ENCODE assay signal across 8 cellular contexts in the genomic region with DNA sequence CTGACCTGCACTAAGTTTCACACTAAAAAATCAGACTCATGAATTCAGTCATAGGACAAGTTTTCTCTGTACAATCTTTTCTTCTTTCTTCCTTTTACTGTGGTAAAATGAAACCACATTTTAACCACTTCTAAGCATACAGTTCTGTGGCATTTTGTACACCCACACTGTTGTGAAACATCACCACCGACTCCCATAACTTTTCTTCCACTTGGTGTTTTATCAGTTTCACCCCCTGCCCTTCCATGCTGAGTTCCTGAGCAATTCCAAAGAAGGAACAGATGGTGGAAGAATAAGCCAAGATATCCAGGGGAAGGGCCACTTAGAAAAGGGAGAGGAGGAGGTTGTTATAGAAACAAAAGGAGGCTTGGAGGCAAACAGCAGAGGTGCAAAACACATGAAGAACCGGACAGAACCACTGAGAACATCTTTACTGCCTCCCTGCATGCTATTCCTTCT. TPM values are rescaled to one million over a fixed set of nuclear protein-coding genes. Genes with fewer than 3 reads are reported as not detected.
DNase-seq lines count a peak whose midpoint lies in the region; ATAC-seq and TF ChIP-seq lines count a peak whose summit lies in the region.

No MANE protein-coding gene starts in this region.

- POLR2A ChIA-PET in OCI-LY7 (lab: Charles Lee) = interaction anchor here (0.6 to 1.3 kb wide), 2 partner anchors 8 to 31 kb away, joined by 3 to 5 read pairs; no protein-coding TSS in a partner anchor

- H4K20me1 ChIP-seq in OCI-LY7 (ENCODE audit: insufficient read depth, low read length) = no peaks in the 10 kb centered on the region

- H3K27ac Mint-ChIP-seq in activated naive CD4-positive, alpha-beta T cell treated with anti-CD3 and anti-CD28 coated beads, Interleukin-2, amount 10 ng/mL, durations not matched to agents 7 days and 5 days = peak overlapping the region; percentile 43
- H3K27ac Mint-ChIP-seq in activated naive CD4-positive, alpha-beta T cell treated with anti-CD3 and anti-CD28 coated beads for 36 hours = no peak overlapping the region

- no peaks in the 10 kb centered on the region for H3K9me2 ChIP-seq in OCI-LY7 (ENCODE audit: insufficient read depth, low read length)

- H3K27me3 Mint-ChIP-seq in activated naive CD4-positive, alpha-beta T cell treated with anti-CD3 and anti-CD28 coated beads, Interleukin-2, amount 10 ng/mL, durations not matched to agents 7 days and 5 days = peaks cover 11% of the 10 kb centered on the region
- H3K27me3 Mint-ChIP-seq in activated naive CD4-positive, alpha-beta T cell treated with anti-CD3 and anti-CD28 coated beads for 36 hours (ENCODE audit: low read depth) = no peaks in the 10 kb centered on the region

- H3K79me2 ChIP-seq in OCI-LY7 (ENCODE audit: insufficient read depth, low read depth, low read length) = no peaks in the 10 kb centered on the region

- H3K36me3 Mint-ChIP-seq in activated naive CD4-positive, alpha-beta T cell treated with anti-CD3 and anti-CD28 coated beads, Interleukin-2, amount 10 ng/mL, durations not matched to agents 7 days and 5 days = peaks cover 56% of the 10 kb centered on the region
- H3K36me3 Mint-ChIP-seq in activated naive CD4-positive, alpha-beta T cell treated with anti-CD3 and anti-CD28 coated beads for 36 hours (ENCODE audit: low read depth) = peaks cover 56% of the 10 kb centered on the region

- CTCF ChIA-PET in activated naive CD4-positive, alpha-beta T cell treated with anti-CD3 and anti-CD28 coated beads, Interleukin-2, amount 10 ng/mL, durations not matched to agents 7 days and 5 days (lab: Charles Lee) = no interaction called here
- CTCF ChIA-PET in activated naive CD4-positive, alpha-beta T cell treated with anti-CD3 and anti-CD28 coated beads for 36 hours (lab: Charles Lee) = interaction anchor here (0.9 to 1.4 kb wide), 3 partner anchors 9 to 31 kb away, joined by 3 to 10 read pairs (median 5); no protein-coding TSS in a partner anchor
- CTCF ChIA-PET in OCI-LY7 (lab: Charles Lee; ENCODE audit: unreplicated experiment) = no interaction called here

- intact Hi-C loops in activated naive CD4-positive, alpha-beta T cell treated with anti-CD3 and anti-CD28 coated beads for 36 hours (cut with micrococcal nuclease) = no loop called here
- intact Hi-C loops in OCI-LY7 (cut with micrococcal nuclease; ENCODE audit: unreplicated experiment) = no loop called here

- DNase-seq in activated naive CD4-positive, alpha-beta T cell treated with anti-CD3 and anti-CD28 coated beads, Interleukin-2, amount 10 ng/mL, durations not matched to agents 7 days and 5 days = peak; percentile 27
- DNase-seq in activated naive CD4-positive, alpha-beta T cell treated with anti-CD3 and anti-CD28 coated beads for 36 hours = no peak
- DNase-seq in NOMO-1 treated with DMSO at 0.1 percent for 48 hours (lab: John Stamatoyannopoulos, UW; ENCODE audit: unreplicated experiment) = peak; percentile 42
- peak; percentile 50 for DNase-seq in kidney epithelial cell (ENCODE audit: low read depth)
- no peak for DNase-seq in NCI-H146 (lab: John Stamatoyannopoulos, UW)
- no peak for DNase-seq in cerebellum (ENCODE audit: low spot score)
- no peak for DNase-seq in OCI-LY7 (ENCODE audit: low spot score)

- no peak overlapping the region for H3K4me2 ChIP-seq in OCI-LY7 (ENCODE audit: low read length)

- H3K4me1 ChIP-seq in OCI-LY7 (ENCODE audit: insufficient read depth, low read length, poor library complexity, severe bottlenecking) = peaks cover 1% of the 10 kb centered on the region

- H3K4me1 Mint-ChIP-seq in activated naive CD4-positive, alpha-beta T cell treated with anti-CD3 and anti-CD28 coated beads, Interleukin-2, amount 10 ng/mL, durations not matched to agents 7 days and 5 days = peaks cover 17% of the 10 kb centered on the region
- peaks cover 22% of the 10 kb centered on the region for H3K4me1 Mint-ChIP-seq in activated naive CD4-positive, alpha-beta T cell treated with anti-CD3 and anti-CD28 coated beads for 36 hours (ENCODE audit: low read depth)

- H3K9me3 ChIP-seq in OCI-LY7 (ENCODE audit: low read length) = no peaks in the 10 kb centered on the region

- H3K9me3 Mint-ChIP-seq in activated naive CD4-positive, alpha-beta T cell treated with anti-CD3 and anti-CD28 coated beads, Interleukin-2, amount 10 ng/mL, durations not matched to agents 7 days and 5 days = no peaks in the 10 kb centered on the region
- no peaks in the 10 kb centered on the region for H3K9me3 Mint-ChIP-seq in activated naive CD4-positive, alpha-beta T cell treated with anti-CD3 and anti-CD28 coated beads for 36 hours

- peak; percentile 97 for ATAC-seq in HG02623 (IDR thresholded peaks at IDR 0.05; ENCODE audit: unreplicated experiment)

- H3K27ac ChIP-seq in OCI-LY7 (ENCODE audit: low read depth, low read length, poor library complexity, severe bottlenecking) = no peak overlapping the region

- H3K4me3 Mint-ChIP-seq in activated naive CD4-positive, alpha-beta T cell treated with anti-CD3 and anti-CD28 coated beads, Interleukin-2, amount 10 ng/mL, durations not matched to agents 7 days and 5 days = peak overlapping the region; percentile 22
- H3K4me3 Mint-ChIP-seq in activated naive CD4-positive, alpha-beta T cell treated with anti-CD3 and anti-CD28 coated beads for 36 hours = no peak overlapping the region

- H3K36me3 ChIP-seq in kidney epithelial cell (ENCODE audit: control insufficient read depth, insufficient read depth, low read length) (no peaks in the 10 kb centered on the region), OCI-LY7 (ENCODE audit: insufficient read depth, low read length) (peaks cover 82% of the 10 kb centered on the region)

- H3K27me3 ChIP-seq in kidney epithelial cell (ENCODE audit: control insufficient read depth, insufficient read depth, low read length) = no peaks in the 10 kb centered on the region

- H3K4me3 ChIP-seq in kidney epithelial cell (ENCODE audit: low read depth, low read length) (no peak overlapping the region), OCI-LY7 (ENCODE audit: low read depth, low read length, poor library complexity, severe bottlenecking) (no peak overlapping the region)

- H2AFZ ChIP-seq in OCI-LY7 (ENCODE audit: low read length) = no peak overlapping the region

- BruUV-seq in OCI-LY7 (replicated peaks; lab: Mats Ljungman, UMichigan) = no TSS peak

- TF ChIP-seq CTCF in kidney epithelial cell (IDR thresholded peaks at IDR 0.05; ENCODE audit: insufficient read depth, low read length, poor library complexity, severe bottlenecking) (no peak), OCI-LY7 (conservative IDR thresholded peaks at IDR 0.05; ENCODE audit: low read length) (no peak)

RNA-seq across cellular contexts. Expression of gene SLC25A4, which starts 22.6 kb away (rescaled TPM):
- total RNA-seq in activated naive CD4-positive, alpha-beta T cell treated with anti-CD3 and anti-CD28 coated beads for 36 hours = 1 to 10 TPM; 4.3 to 5.0 TPM
- total RNA-seq in kidney epithelial cell (30.2 and 31.2 TPM in 2 replicates), cerebellum (25.3 TPM), OCI-LY7 (2022) (28.4 and 38.2 TPM in 2 replicates)
- total RNA-seq in OCI-LY7 (2014; rRNA removed; shearing (Covaris generic)) = 24.1 and 29.6 TPM in 2 replicates

RNA-seq across cellular contexts. Expression of gene CFAP97, which starts 38.2 kb away (rescaled TPM):
- total RNA-seq in activated naive CD4-positive, alpha-beta T cell treated with anti-CD3 and anti-CD28 coated beads for 36 hours = 10 to 100 TPM; 38.4 to 43.6 TPM
- total RNA-seq in kidney epithelial cell = 31.2 and 32.5 TPM in 2 replicates
- total RNA-seq in cerebellum = 45.4 TPM
- 20.4 and 22.7 TPM in 2 replicates for total RNA-seq in OCI-LY7 (2014; rRNA removed; shearing (Covaris generic))
- total RNA-seq in OCI-LY7 (2022) = 54.0 and 57.3 TPM in 2 replicates

RNA-seq across cellular contexts. Expression of gene SNX25, which starts 43.8 kb away (rescaled TPM):
- 10 to 100 TPM; 11.0 to 14.6 TPM for total RNA-seq in activated naive CD4-positive, alpha-beta T cell treated with anti-CD3 and anti-CD28 coated beads for 36 hours
- total RNA-seq in kidney epithelial cell (15.5 and 15.7 TPM in 2 replicates), cerebellum (27.7 TPM), OCI-LY7 (2022) (49.4 and 55.6 TPM in 2 replicates)
- 33.7 and 35.5 TPM in 2 replicates for total RNA-seq in OCI-LY7 (2014; rRNA removed; shearing (Covaris generic))

Comparison
In these comparisons a context has a peak if more than half of its experiments do, and no peak if none do; other contexts are left out.
1. DNase-seq: peak in activated naive CD4-positive, alpha-beta T cell treated with anti-CD3 and anti-CD28 coated beads, Interleukin-2, amount 10 ng/mL, durations not matched to agents 7 days and 5 days (single experiment), NOMO-1 treated with DMSO at 0.1 percent for 48 hours (single experiment) and kidney epithelial cell (single experiment); none in activated naive CD4-positive, alpha-beta T cell treated with anti-CD3 and anti-CD28 coated beads for 36 hours (single experiment), NCI-H146 (single experiment), cerebellum (single experiment) and OCI-LY7 (single experiment).